ENCODE assay signal across 30 cellular contexts in genomic region chr13:35903075-35903474, GRCh38.
"Had no signal": no experiment of that assay in that cellular context is flagged by ENCODE, and none has a peak within 500 bp of the region (broad histone marks: within the 10 kb centered on the region; RNA-seq: fewer than 3 reads in every experiment).

No MANE protein-coding gene starts in this region.

- H3K4me2 ChIP-seq: neural progenitor cell had no signal

- H3K27ac ChIP-seq: neural progenitor cell, ovary, parathyroid adenoma, psoas muscle, right lobe of liver, sigmoid colon, suprapubic skin, testis, tibial artery, transverse colon, upper lobe of right lung, uterus had no signal

- H3K27ac Mint-ChIP-seq: natural killer cell; nephron; neural progenitor cell; progenitor cell of endocrine pancreas; stimulated activated memory B cell treated with anti-CD40 and anti-IgM and Interleukin-4, amounts not matched to agents 10 μg/mL and 1 μg/mL and 100 μg/mL, for 72 hours; stimulated activated naive CD8-positive, alpha-beta T cell treated with anti-CD3 and anti-CD28 coated beads, Interleukin-15, amount 100 ng/mL, for 72 hours; type B pancreatic cell had no signal

- H3K4me3 ChIP-seq: neural progenitor cell, ovary, psoas muscle, right lobe of liver, sigmoid colon, suprapubic skin, testis, tibial artery, transverse colon, upper lobe of right lung, uterus had no signal

- H3K36me3 ChIP-seq: neural progenitor cell, ovary, right lobe of liver, sigmoid colon, suprapubic skin, tibial artery, transverse colon, upper lobe of right lung, uterus had no signal

- H3K36me3 Mint-ChIP-seq: natural killer cell; neural progenitor cell; stimulated activated memory B cell treated with anti-CD40 and anti-IgM and Interleukin-4, amounts not matched to agents 10 μg/mL and 1 μg/mL and 100 μg/mL, for 72 hours; type B pancreatic cell had no signal

- H3K4me1 ChIP-seq: parathyroid adenoma, psoas muscle, right lobe of liver, sigmoid colon, suprapubic skin, testis, transverse colon, upper lobe of right lung, uterus had no signal

- H3K27me3 ChIP-seq: neural progenitor cell, ovary, right lobe of liver, sigmoid colon, suprapubic skin, testis, tibial artery, transverse colon, upper lobe of right lung, uterus had no signal

- H3K9me3 Mint-ChIP-seq: nephron; neural progenitor cell; stimulated activated naive CD8-positive, alpha-beta T cell treated with anti-CD3 and anti-CD28 coated beads, Interleukin-15, amount 100 ng/mL, for 72 hours had no signal

- H3K9ac ChIP-seq: neural progenitor cell, parathyroid adenoma had no signal

- H2AFZ ChIP-seq: neural progenitor cell, parathyroid adenoma had no signal

- DNase-seq: natural killer cell; occipital lobe; ovary; posterior cingulate gyrus; psoas muscle; right cardiac atrium; right lobe of liver; sigmoid colon; small intestine; stimulated activated CD4-positive, alpha-beta T cell treated with anti-CD3 and anti-CD28 coated beads, Interleukin-12 subunit alpha, Interleukin-12 subunit beta, amount 100 ng/mL, for 4 hours; stimulated activated CD4-positive, alpha-beta T cell treated with anti-CD3 and anti-CD28 coated beads, Interleukin-1b, Interleukin-23, amount 100 ng/mL, for 48 hours; stimulated activated CD4-positive, alpha-beta T cell treated with anti-CD3 and anti-CD28 coated beads, Interleukin-4, amount 100 ng/mL, for 1 hour; stimulated activated CD4-positive, alpha-beta T cell treated with anti-CD3 and anti-CD28 coated beads, Interleukin-4, amount 100 ng/mL, for 4 hours; stimulated activated CD8-positive, alpha-beta memory T cell treated with anti-CD3 and anti-CD28 coated beads, Interleukin-4, amount 100 ng/mL, for 48 hours; stimulated activated naive CD4-positive, alpha-beta T cell; stimulated activated naive CD8-positive, alpha-beta T cell treated with anti-CD3 and anti-CD28 coated beads, Interleukin-15, amount 100 ng/mL, for 72 hours; stimulated activated naive CD8-positive, alpha-beta T cell treated with anti-CD3 and anti-CD28 coated beads, Interleukin-15, Interleukin-2, amounts not matched to agents 100 U/mL and 50 U/mL, for 24 hours; substantia nigra; testis; tibial artery; transverse colon; upper lobe of right lung; uterus had no signal

- H3K4me3 Mint-ChIP-seq: natural killer cell; nephron; neural progenitor cell; stimulated activated memory B cell treated with anti-CD40 and anti-IgM and Interleukin-4, amounts not matched to agents 10 μg/mL and 1 μg/mL and 100 μg/mL, for 72 hours; stimulated activated naive CD8-positive, alpha-beta T cell treated with anti-CD3 and anti-CD28 coated beads, Interleukin-15, amount 100 ng/mL, for 72 hours; type B pancreatic cell had no signal

- H3K4me1 Mint-ChIP-seq: natural killer cell; neural progenitor cell; stimulated activated memory B cell treated with anti-CD40 and anti-IgM and Interleukin-4, amounts not matched to agents 10 μg/mL and 1 μg/mL and 100 μg/mL, for 72 hours; stimulated activated naive CD8-positive, alpha-beta T cell treated with anti-CD3 and anti-CD28 coated beads, Interleukin-15, amount 100 ng/mL, for 72 hours had no signal

- H3K9me3 ChIP-seq: ovary, psoas muscle, right lobe of liver, sigmoid colon, suprapubic skin, testis, tibial artery, transverse colon, upper lobe of right lung, uterus had no signal

- H3K79me2 ChIP-seq: parathyroid adenoma had no signal
